In genomic region chr12:3137268-3137761, GRCh38 we compare ENCODE assay signal across 9 cellular contexts.
DNase-seq lines count a peak whose midpoint lies in the region; ATAC-seq and TF ChIP-seq lines count a peak whose summit lies in the region.
"Had no signal": no experiment of that assay in that cellular context is flagged by ENCODE, and none has a peak within 500 bp of the region (broad histone marks: within the 10 kb centered on the region; RNA-seq: fewer than 3 reads in every experiment).

No MANE protein-coding gene starts in this region.

- TF ChIP-seq CTCF in WTC11 (IDR thresholded peaks at IDR 0.05): no peak

- no peak overlapping the region for H3K4me3 Mint-ChIP-seq in WTC11
- H3K4me3 Mint-ChIP-seq: T-helper 1 cell treated with Interleukin-12 subunit alpha and Interleukin-12 subunit beta and Interleukin-4 antibody, amounts not matched to agents 30 μg/mL and 1 μg/mL, for 36 hours had no signal

- no peaks in the 10 kb centered on the region for H3K27me3 ChIP-seq in skeletal muscle tissue (ENCODE audit: control insufficient read depth in 3 of 3, insufficient read depth in 3 of 3, low read length in 3 of 3)

- no peak overlapping the region for H3K27ac ChIP-seq in skeletal muscle tissue (ENCODE audit: low read depth, low read length)

- H3K9me3 Mint-ChIP-seq in WTC11: no peaks in the 10 kb centered on the region
- H3K9me3 Mint-ChIP-seq: T-helper 1 cell treated with Interleukin-12 subunit alpha and Interleukin-12 subunit beta and Interleukin-4 antibody, amounts not matched to agents 30 μg/mL and 1 μg/mL, for 36 hours had no signal

- peaks cover 32 to 53% (median 43%) of the 10 kb centered on the region in 3 donors for H3K4me1 ChIP-seq in skeletal muscle tissue (ENCODE audit: control insufficient read depth in 3 of 3, insufficient read depth in 3 of 3, low read length in 3 of 3)

- no peaks in the 10 kb centered on the region for H3K27me3 Mint-ChIP-seq in WTC11 (ENCODE audit: low read depth)

- H3K36me3 Mint-ChIP-seq in WTC11: no peaks in the 10 kb centered on the region

- CTCF ChIA-PET in WTC11 (lab: Charles Lee): interaction anchor here (0.7 to 13.3 kb wide), 15 partner anchors 12 to 283 kb away, joined by 3 to 236 read pairs (median 5); no protein-coding TSS in a partner anchor

- no peaks in the 10 kb centered on the region for H3K9me3 ChIP-seq in skeletal muscle tissue (ENCODE audit: control insufficient read depth in 3 of 3, low read length in 3 of 3)

- peaks cover 54% of the 10 kb centered on the region for H3K4me1 Mint-ChIP-seq in WTC11

- no peak overlapping the region for H3K4me3 ChIP-seq in skeletal muscle tissue (ENCODE audit: low read length in 3 of 3)

- ATAC-seq in WTC11 (peak; percentile 15), HG03108 (IDR thresholded peaks at IDR 0.05; ENCODE audit: unreplicated experiment) (no peak), GM18861 (IDR thresholded peaks at IDR 0.05; ENCODE audit: unreplicated experiment) (no peak)

- H3K27ac Mint-ChIP-seq in WTC11: no peak overlapping the region
- H3K27ac Mint-ChIP-seq: T-helper 1 cell treated with Interleukin-12 subunit alpha and Interleukin-12 subunit beta and Interleukin-4 antibody, amounts not matched to agents 30 μg/mL and 1 μg/mL, for 36 hours had no signal

- peak overlapping the region in 2 of 3 donors; percentile 33 to 40 for H3K9ac ChIP-seq in skeletal muscle tissue (ENCODE audit: low read depth in 1 of 3, low read length in 3 of 3)

- POLR2A ChIA-PET in WTC11 (lab: Charles Lee): interaction anchor here (1.0 kb wide), 1 partner anchor 137 kb away, joined by 3 read pairs; no protein-coding TSS in a partner anchor

- no peaks in the 10 kb centered on the region for H3K36me3 ChIP-seq in skeletal muscle tissue (ENCODE audit: control insufficient read depth in 3 of 3, insufficient read depth in 3 of 3, low read length in 3 of 3)

- peak; percentile 69 for DNase-seq in HK-2 (ENCODE audit: unreplicated experiment)
- peak; percentile 51 for DNase-seq in WTC11 (ENCODE audit: low spot score)
- peak; percentile 48 for DNase-seq in hepatic stellate cell (ENCODE audit: low spot score)
- DNase-seq in Ammon's horn (ENCODE audit: low spot score): no peak
- DNase-seq: NCI-H187 treated with DMSO at 0.1 percent for 48 hours had no signal

TF ChIP-seq in WTC11, 78 proteins besides CTCF, POLR2A, EP300 and RAD21:
- TF ChIP-seq ZNF263 (CRISPR knock-in tag; IDR thresholded peaks at IDR 0.05; ENCODE audit: low read depth): peak; percentile 97
- TF ChIP-seq ZNF423 (CRISPR knock-in tag; IDR thresholded peaks at IDR 0.05): peak; percentile 90
- TF ChIP-seq USF2 (CRISPR knock-in tag; IDR thresholded peaks at IDR 0.05): peak; percentile 27; the same call in 1 of the 2 replicates
- TF ChIP-seq HMGXB4 (CRISPR knock-in tag; IDR thresholded peaks at IDR 0.05): 0 out of 2 replicates have a peak, but pooled peaks have one; percentile 20
- no peak for TF ChIP-seq E2F1 (CRISPR knock-in tag; IDR thresholded peaks at IDR 0.05)
TF ChIP-seq in WTC11: peak in this region for 4.
